8 cellular contexts compared by ENCODE assay signal in the genomic region with DNA sequence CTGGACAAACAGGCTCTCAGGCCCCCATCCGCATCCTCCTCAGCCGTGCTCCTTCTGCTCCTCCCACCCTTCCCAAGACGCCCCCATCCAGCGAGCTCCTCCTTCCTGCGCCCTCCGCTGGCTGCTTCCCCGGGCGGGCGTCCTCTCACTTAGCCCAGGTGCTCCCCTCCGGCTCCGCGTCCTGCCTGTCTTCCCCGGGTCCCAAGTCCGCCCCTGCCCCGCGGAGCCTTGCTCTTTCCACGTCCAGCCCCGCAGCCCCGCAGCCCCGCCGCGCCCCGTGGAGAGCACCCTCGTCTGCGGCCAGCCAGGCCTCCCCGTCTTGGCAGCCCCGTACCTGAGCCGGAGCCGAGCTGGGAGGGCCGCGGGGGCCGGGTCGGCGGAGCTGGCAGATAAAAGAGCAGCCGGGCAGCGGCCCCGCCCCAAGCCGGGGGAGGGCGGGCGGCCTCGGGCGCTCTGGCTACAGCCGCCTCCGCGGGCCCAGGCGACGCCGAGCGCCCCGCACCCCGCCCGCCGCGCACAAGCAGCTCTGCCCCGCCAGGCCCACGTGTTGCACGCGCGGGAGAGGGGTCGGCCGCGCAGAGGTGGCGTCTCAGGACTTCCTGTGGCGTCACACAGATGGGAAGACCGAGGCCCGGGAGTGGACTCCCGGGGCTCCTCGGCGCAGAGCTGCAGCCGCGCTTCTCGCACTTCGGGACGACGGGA. TPM values are rescaled to one million over a fixed set of nuclear protein-coding genes. Genes with fewer than 3 reads are reported as not detected.
DNase-seq lines count a peak whose midpoint lies in the region; ATAC-seq and TF ChIP-seq lines count a peak whose summit lies in the region.

A gene with protein sequence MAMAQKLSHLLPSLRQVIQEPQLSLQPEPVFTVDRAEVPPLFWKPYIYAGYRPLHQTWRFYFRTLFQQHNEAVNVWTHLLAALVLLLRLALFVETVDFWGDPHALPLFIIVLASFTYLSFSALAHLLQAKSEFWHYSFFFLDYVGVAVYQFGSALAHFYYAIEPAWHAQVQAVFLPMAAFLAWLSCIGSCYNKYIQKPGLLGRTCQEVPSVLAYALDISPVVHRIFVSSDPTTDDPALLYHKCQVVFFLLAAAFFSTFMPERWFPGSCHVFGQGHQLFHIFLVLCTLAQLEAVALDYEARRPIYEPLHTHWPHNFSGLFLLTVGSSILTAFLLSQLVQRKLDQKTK (minus strand): TSS at position 555 of the 702 bp plus-strand sequence. CDS start 11,869 bp downstream, outside the sequence.

- peak within 1 kb of the TSS; percentile 95 to 99 (median 97) for H3K27ac Mint-ChIP-seq in nephron

- H3K27ac ChIP-seq in Peyer's patch, result peak within 1 kb of the TSS; percentile 57 to 86 (median 78)
- H3K27ac ChIP-seq in stomach, result peak within 1 kb of the TSS; percentile 79 to 91 (median 87)

- TF ChIP-seq POLR2A in Peyer's patch (IDR thresholded peaks at IDR 0.05) (peak; percentile 29 to 42), stomach (IDR thresholded peaks at IDR 0.05) (no peak)

- H3K27me3 Mint-ChIP-seq in nephron (ENCODE audit: low read depth), result peaks cover 8% of the 10 kb centered on the region

- H3K4me3 ChIP-seq in Peyer's patch (peak within 1 kb of the TSS; percentile 67 to 88 (median 82)), fibroblast of villous mesenchyme (ENCODE audit: low read depth, low read length) (peak within 1 kb of the TSS; percentile 67), stomach (peak within 1 kb of the TSS; percentile 55 to 80 (median 72))

- TF ChIP-seq EP300 in stomach (IDR thresholded peaks at IDR 0.05), result no peak

- 0 to 1% (median 1%) methylated on average over 35 to 75 of the region's 75 CpGs for WGBS in stomach, 5 donors

- H3K4me3 Mint-ChIP-seq in nephron, result peak within 1 kb of the TSS; percentile 89 to 90 (median 90)

- H3K4me1 ChIP-seq in Peyer's patch (peaks cover 11 to 52% (median 19%) of the 10 kb centered on the region in 4 donors), stomach (peaks cover 57 to 79% (median 66%) of the 10 kb centered on the region in 4 donors)

- no peaks in the 10 kb centered on the region for H3K9me3 Mint-ChIP-seq in nephron

- in situ Hi-C loops in GM13976 (cut with MboI; ENCODE audit: low sequenced_read_pairs, unreplicated experiment), result no loop called here

- H3K36me3 ChIP-seq in Peyer's patch, result no peaks in the 10 kb centered on the region
- peaks cover 0 to 2% (median under 1%) of the 10 kb centered on the region in 4 donors for H3K36me3 ChIP-seq in stomach

- peaks cover 20% of the 10 kb centered on the region for H3K4me1 Mint-ChIP-seq in nephron

- H3K9me3 ChIP-seq in Peyer's patch, result no peaks in the 10 kb centered on the region
- H3K9me3 ChIP-seq in stomach, result no peaks in the 10 kb centered on the region

- no peak for TF ChIP-seq CTCF in GM13976 (IDR thresholded peaks at IDR 0.05; ENCODE audit: borderline replicate concordance, control extremely low read depth, extremely low read depth, insufficient read depth, missing control alignments)
- no peak for TF ChIP-seq CTCF in Peyer's patch (IDR thresholded peaks at IDR 0.05)
- TF ChIP-seq CTCF in fibroblast of villous mesenchyme (IDR thresholded peaks at IDR 0.05; ENCODE audit: insufficient read depth, low read depth, low read length), result no peak
- TF ChIP-seq CTCF in nephron (IDR thresholded peaks at IDR 0.05; ENCODE audit: unreplicated experiment in 3 of 3), result no peak
- TF ChIP-seq CTCF in stomach (IDR thresholded peaks at IDR 0.05), result no peak

- no peaks in the 10 kb centered on the region for H3K36me3 Mint-ChIP-seq in nephron (ENCODE audit: low read depth)

- ATAC-seq in HG03460 (IDR thresholded peaks at IDR 0.05; ENCODE audit: unreplicated experiment), result peak; percentile 54
- no peak for ATAC-seq in GM18873 (IDR thresholded peaks at IDR 0.05; ENCODE audit: low FRiP score, unreplicated experiment)

- DNase-seq in GM13976 (ENCODE audit: low spot score) (peak; percentile 87), Peyer's patch (peak; percentile 74 to 88 (median 86)), activated gamma-delta T cell (lab: John Stamatoyannopoulos, UW) (peak; percentile 60), fibroblast of villous mesenchyme (ENCODE audit: low read depth) (peak; percentile 78), stomach (peak; percentile 87)

- H3K27me3 ChIP-seq in Peyer's patch (no peaks in the 10 kb centered on the region), stomach (no peaks in the 10 kb centered on the region)

- intact Hi-C loops in stomach (cut with DNase I; ENCODE audit: low total_unique reads), result no loop called here

RNA-seq across cellular contexts. Expression of the gene that starts here (rescaled TPM):
- total RNA-seq in Peyer's patch, result 10 to 100 TPM in 1 of 4 donors, 1 to 10 TPM in 3; 6.7 to 12.1 (median 7.8) TPM
- total RNA-seq in fibroblast of villous mesenchyme, result 8.1 and 16.0 TPM in 2 replicates
- total RNA-seq in stomach, result 1 to 10 TPM; 1.8 to 9.9 (median 5.3) TPM
- polyA plus RNA-seq in stomach, result 10 to 100 TPM in 1 of 3 donors, 1 to 10 TPM in 2; 4.3 to 10.5 (median 5.4) TPM

Comparison
In these comparisons a context has a peak if more than half of its experiments do, and no peak if none do; other contexts are left out.
1. POLR2A ChIP-seq: peak in Peyer's patch (2 of 2); none in stomach (0 of 4).
2. Peak in every context shown above with its lines, with median percentiles within 50 percentile points of each other: DNase-seq and H3K4me3 ChIP-seq.